11 cellular contexts compared by ENCODE assay signal in genomic region chr12:68614105-68614679, GRCh38. TPM values are rescaled to one million over a fixed set of nuclear protein-coding genes. Genes with fewer than 3 reads are reported as not detected.
DNase-seq lines count a peak whose midpoint lies in the region; ATAC-seq and TF ChIP-seq lines count a peak whose summit lies in the region.
"Had no signal": no experiment of that assay in that cellular context is flagged by ENCODE, and none has a peak within 500 bp of the region (broad histone marks: within the 10 kb centered on the region; RNA-seq: fewer than 3 reads in every experiment).

No MANE protein-coding gene starts in this region.

- H3K4me2 ChIP-seq in GM23338 = no peak overlapping the region

- H3K4me3 ChIP-seq in right lobe of liver (no peak overlapping the region), suprapubic skin (peak overlapping the region; percentile 84), GM23338 (no peak overlapping the region)
- H3K4me3 ChIP-seq: SJCRH30, tibial nerve had no signal

- H3K27ac ChIP-seq in right lobe of liver (peak overlapping the region in 2 of 3 donors; percentile 6 to 45), suprapubic skin (no peak overlapping the region), GM23338 (ENCODE audit: low read depth) (no peak overlapping the region)
- H3K27ac ChIP-seq: SJCRH30 had no signal

- TF ChIP-seq EP300 in suprapubic skin (IDR thresholded peaks at IDR 0.05) = no peak

- TF ChIP-seq CTCF in right lobe of liver (IDR thresholded peaks at IDR 0.05) = no peak
- TF ChIP-seq CTCF in suprapubic skin (IDR thresholded peaks at IDR 0.05) = no peak
- TF ChIP-seq CTCF in GM23338 (conservative IDR thresholded peaks at IDR 0.05; ENCODE audit: low read depth in 2 of 2) = no peak

- H3K36me3 Mint-ChIP-seq in activated T-cell treated with anti-CD3 and anti-CD28 coated beads, Interleukin-2, amount 50 U/mL, for 24 hours (ENCODE audit: low read depth) = peaks cover 72% of the 10 kb centered on the region
- H3K36me3 Mint-ChIP-seq in activated naive CD4-positive, alpha-beta T cell treated with anti-CD3 and anti-CD28 coated beads, Interleukin-2, amount 50 U/mL, for 72 hours = peaks cover 35 to 47% of the 10 kb centered on the region in 2 donors
- H3K36me3 Mint-ChIP-seq in GM23338 (ENCODE audit: low read depth) = peaks cover 10% of the 10 kb centered on the region; the same call in 2 of the 3 replicates

- H4K20me1 ChIP-seq in GM23338 (replicated peaks; ENCODE audit: insufficient read depth) = peaks cover 45% of the 10 kb centered on the region

- ATAC-seq in activated naive CD4-positive, alpha-beta T cell treated with anti-CD3 and anti-CD28 coated beads, Interleukin-2, amount 50 U/mL, for 72 hours = peak in 1 of 2 donors; percentile 2
- ATAC-seq in right lobe of liver (no peak), GM21576 (IDR thresholded peaks at IDR 0.05; ENCODE audit: unreplicated experiment) (no peak), GM23338 (no peak)

- peak overlapping the region; percentile 97 for H3K27ac Mint-ChIP-seq in activated T-cell treated with anti-CD3 and anti-CD28 coated beads, Interleukin-2, amount 50 U/mL, for 24 hours
- H3K27ac Mint-ChIP-seq in activated naive CD4-positive, alpha-beta T cell treated with anti-CD3 and anti-CD28 coated beads, Interleukin-2, amount 50 U/mL, for 72 hours = peak overlapping the region; percentile 86 to 100
- no peak overlapping the region for H3K27ac Mint-ChIP-seq in GM23338

- H3K4me1 ChIP-seq in right lobe of liver (peaks cover 0 to 56% (median 6%) of the 10 kb centered on the region in 4 donors), suprapubic skin (peaks cover 69% of the 10 kb centered on the region), GM23338 (ENCODE audit: insufficient read depth) (peaks cover 34% of the 10 kb centered on the region)
- H3K4me1 ChIP-seq: SJCRH30 had no signal

- no peaks in the 10 kb centered on the region for H3K27me3 ChIP-seq in right lobe of liver
- no peaks in the 10 kb centered on the region for H3K27me3 ChIP-seq in suprapubic skin
- no peaks in the 10 kb centered on the region for H3K27me3 ChIP-seq in GM23338 (ENCODE audit: insufficient read depth)
- H3K27me3 ChIP-seq: SJCRH30, tibial nerve had no signal

- no peaks in the 10 kb centered on the region for H3K27me3 Mint-ChIP-seq in activated T-cell treated with anti-CD3 and anti-CD28 coated beads, Interleukin-2, amount 50 U/mL, for 24 hours
- H3K27me3 Mint-ChIP-seq in GM23338 (ENCODE audit: insufficient read depth, low read depth, poor library complexity) = peaks cover 6% of the 10 kb centered on the region

- H3K36me3 ChIP-seq in right lobe of liver = no peaks in the 10 kb centered on the region
- no peaks in the 10 kb centered on the region for H3K36me3 ChIP-seq in suprapubic skin
- H3K36me3 ChIP-seq in GM23338 (ENCODE audit: insufficient read depth) = no peaks in the 10 kb centered on the region
- H3K36me3 ChIP-seq: tibial nerve had no signal

- peaks cover 67% of the 10 kb centered on the region for H3K4me1 Mint-ChIP-seq in activated T-cell treated with anti-CD3 and anti-CD28 coated beads, Interleukin-2, amount 50 U/mL, for 24 hours (ENCODE audit: low read depth)
- peaks cover 41% of the 10 kb centered on the region for H3K4me1 Mint-ChIP-seq in GM23338

- peak overlapping the region; percentile 91 for H3K4me3 Mint-ChIP-seq in activated T-cell treated with anti-CD3 and anti-CD28 coated beads, Interleukin-2, amount 50 U/mL, for 24 hours
- H3K4me3 Mint-ChIP-seq in GM23338 = no peak overlapping the region

- H3F3A ChIP-seq in GM23338 (replicated peaks; ENCODE audit: low read depth) = 0 out of 2 replicates have a peak, but pooled peaks cover 4% of the 10 kb centered on the region

- H3K9me3 Mint-ChIP-seq in activated T-cell treated with anti-CD3 and anti-CD28 coated beads, Interleukin-2, amount 50 U/mL, for 24 hours = no peaks in the 10 kb centered on the region
- no peaks in the 10 kb centered on the region for H3K9me3 Mint-ChIP-seq in activated naive CD4-positive, alpha-beta T cell treated with anti-CD3 and anti-CD28 coated beads, Interleukin-2, amount 50 U/mL, for 72 hours
- H3K9me3 Mint-ChIP-seq in GM23338 = no peaks in the 10 kb centered on the region; the same call in 2 of the 3 replicates

- no peak for DNase-seq in activated T-cell treated with anti-CD3 and anti-CD28 coated beads, Interleukin-2, amount 50 U/mL, for 24 hours
- DNase-seq in activated T-cell treated with anti-CD3 and anti-CD28 coated beads for 4 hours (no peak), right lobe of liver (no peak), suprapubic skin (ENCODE audit: low spot score in 2 of 2) (no peak), KG1 (lab: John Stamatoyannopoulos, UW) (no peak), GM23338 (ENCODE audit: low spot score) (no peak)
- no peak for DNase-seq in activated naive CD4-positive, alpha-beta T cell treated with anti-CD3 and anti-CD28 coated beads, Interleukin-2, amount 50 U/mL, for 72 hours (ENCODE audit: low spot score in 2 of 2)
- DNase-seq: NCI-H1436 treated with DMSO at 0.1 percent for 48 hours, SJCRH30 had no signal

- no peaks in the 10 kb centered on the region for H3K9me2 ChIP-seq in GM23338 (ENCODE audit: insufficient read depth)

- no peak for TF ChIP-seq POLR2A in right lobe of liver (IDR thresholded peaks at IDR 0.05)
- no peak for TF ChIP-seq POLR2A in suprapubic skin (IDR thresholded peaks at IDR 0.05)

- H2AFZ ChIP-seq in GM23338 = no peak overlapping the region

- H3K9me3 ChIP-seq in right lobe of liver (no peaks in the 10 kb centered on the region), suprapubic skin (no peaks in the 10 kb centered on the region)
- H3K9me3 ChIP-seq: tibial nerve had no signal

- intact Hi-C loops in right lobe of liver (cut with DNase I) = no loop called here

- peaks cover 79% of the 10 kb centered on the region for H3K79me2 ChIP-seq in GM23338 (replicated peaks; ENCODE audit: insufficient read depth)

- 10% methylated on average over 5 of the region's 5 CpGs for whole genome bisulfite sequencing in right lobe of liver (ENCODE audit: insufficient coverage, low coverage, low lambda C conversion rate, missing lambda C conversion rate)
- 53% methylated on average over 5 of the region's 5 CpGs for WGBS in suprapubic skin

TF ChIP-seq in GM23338, 12 proteins besides CTCF, POLR2A, EP300 and RAD21:
- TF ChIP-seq JUNB (IDR thresholded peaks at IDR 0.05; ENCODE audit: unreplicated experiment) (no peak), STAT1 (IDR thresholded peaks at IDR 0.05; ENCODE audit: unreplicated experiment) (no peak), POLR2AphosphoS5 (IDR thresholded peaks at IDR 0.05; ENCODE audit: low read depth) (no peak)

RNA-seq across cellular contexts. Expression of gene RAP1B, which starts 3.5 kb away (rescaled TPM):
- total RNA-seq in activated naive CD4-positive, alpha-beta T cell treated with anti-CD3 and anti-CD28 coated beads, Interleukin-2, amount 50 U/mL, for 72 hours = 100 to 1,000 TPM; 182 to 232 TPM
- 100 to 1,000 TPM in 1 of 6 experiments, 10 to 100 TPM in 5; 49.7 to 120 (median 64.3) TPM for total RNA-seq in right lobe of liver
- 100 to 1,000 TPM in 3 of 4 donors, 10 to 100 TPM in 1; 95.2 to 154 (median 115) TPM for total RNA-seq in suprapubic skin
- total RNA-seq in GM23338 (2014; rRNA removed; shearing (Covaris generic)) = 122 and 128 TPM in 2 replicates
- 76.0 and 90.6 TPM in 2 replicates for polyA plus RNA-seq in GM23338 (2016; fragmentation: Nextera tagmentation; extraction: Ambion mirVana)

Comparison
In these comparisons a context has a peak if more than half of its experiments do, and no peak if none do; other contexts are left out.
1. H3K27ac ChIP-seq: peak in right lobe of liver (2 of 3); none in suprapubic skin (single experiment) and GM23338 (single experiment).